8 cellular contexts compared by ENCODE assay signal in the genomic region with DNA sequence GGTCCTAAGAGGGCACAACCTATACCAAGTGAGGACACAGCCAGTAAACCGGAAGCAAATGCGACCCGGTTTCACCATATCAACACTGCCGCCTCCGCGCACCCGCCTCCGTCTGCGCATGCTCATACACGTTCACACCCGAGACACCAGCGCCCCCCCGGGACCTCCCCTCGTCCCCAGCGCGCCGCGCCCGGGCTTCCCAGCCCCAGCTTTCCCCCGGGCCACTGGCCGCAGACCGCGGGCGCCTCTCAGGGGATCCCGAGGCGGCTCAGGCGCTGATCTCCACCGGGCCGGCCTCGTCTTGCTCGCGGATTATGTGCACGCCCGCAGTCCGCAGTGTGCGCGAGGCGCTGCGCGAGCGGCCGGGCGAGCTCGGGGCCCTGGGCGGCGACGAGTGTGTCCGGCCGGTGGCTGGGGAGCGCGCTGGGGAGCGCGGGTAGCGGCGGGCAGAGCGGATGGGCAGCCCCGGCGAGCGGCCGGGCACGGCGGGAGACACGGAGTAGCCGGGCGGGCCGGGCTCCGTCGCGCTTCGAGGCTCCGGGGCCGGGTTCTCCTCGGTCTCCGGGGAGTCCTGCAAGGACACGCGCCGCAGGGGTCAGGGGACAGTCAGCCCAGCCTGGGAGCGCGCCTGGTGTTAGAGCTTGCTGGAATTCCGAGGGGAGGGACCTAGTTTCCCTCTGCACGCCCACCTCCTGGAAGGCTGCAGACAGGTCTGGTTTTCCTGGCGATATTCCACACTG. TPM values are rescaled to one million over a fixed set of nuclear protein-coding genes. Genes with fewer than 3 reads are reported as not detected.
A peak's percentile ranks its signal among the peaks of the same experiment; 100 is the strongest.
DNase-seq lines count a peak whose midpoint lies in the region; TF ChIP-seq lines count a peak whose summit lies in the region.

No MANE protein-coding gene starts in this region.

- no peaks in the 10 kb centered on the region for H3K9me3 Mint-ChIP-seq in endothelial cell (ENCODE audit: unreplicated experiment)
- no peaks in the 10 kb centered on the region for H3K9me3 Mint-ChIP-seq in mesothelial cell of epicardium

- H3K4me3 Mint-ChIP-seq in endothelial cell (ENCODE audit: unreplicated experiment) (peak overlapping the region; percentile 83), mesothelial cell of epicardium (peak overlapping the region; percentile 55)

- 0 out of 2 replicates have a peak, but pooled peaks cover 5% of the 10 kb centered on the region for H3K4me1 ChIP-seq in HUES48 (ENCODE audit: control insufficient read depth, insufficient read depth, low read length)

- 0 out of 2 replicates have a peak overlapping the region, but pooled peaks have one; percentile 35 for H3K9ac ChIP-seq in HUES48 (ENCODE audit: low read depth, low read length)

- H3K27ac ChIP-seq in HUES48 (ENCODE audit: low read depth, low read length), result no peak overlapping the region

- H3K27ac Mint-ChIP-seq in endothelial cell (ENCODE audit: unreplicated experiment) (peak overlapping the region; percentile 68), mesothelial cell of epicardium (peak overlapping the region; percentile 19)

- H3K27me3 ChIP-seq in GM06990 (replicated peaks; ENCODE audit: control insufficient read depth, insufficient read depth, low read length), result no peaks in the 10 kb centered on the region; the same call in none of the 2 replicates
- peaks cover 74% of the 10 kb centered on the region for H3K27me3 ChIP-seq in HUES48 (ENCODE audit: control insufficient read depth, insufficient read depth, low read length)

- DNase-seq in GM06990 (ENCODE audit: extremely low read depth, insufficient read length) (peak; percentile 22), endothelial cell (ENCODE audit: low spot score) (peak; percentile 80), mesothelial cell of epicardium (ENCODE audit: low spot score in 2 of 2, unreplicated experiment in 2 of 2) (peak; percentile 63 to 81), AML-193 (lab: John Stamatoyannopoulos, UW) (no peak), SIG-M5 treated with dmso at 0.1 percent for 504 hours (lab: John Stamatoyannopoulos, UW; ENCODE audit: unreplicated experiment) (no peak)
- DNase-seq in activated CD8-positive, alpha-beta memory T cell treated with anti-CD3 and anti-CD28 coated beads for 4 hours (ENCODE audit: low read depth in 2 of 2), result peak; percentile 70 to 72
- peak; percentile 62 to 65 for DNase-seq in stimulated activated CD8-positive, alpha-beta memory T cell treated with anti-CD3 and anti-CD28 coated beads, Interleukin-2, amount 100 ng/mL, for 1 hour (ENCODE audit: low read depth in 2 of 2)

- H3K4me3 ChIP-seq in GM06990 (replicated peaks; ENCODE audit: low read depth, low read length) (no peak overlapping the region), HUES48 (ENCODE audit: low read depth, low read length) (peak overlapping the region; percentile 55)

- no peaks in the 10 kb centered on the region for H3K9me3 ChIP-seq in HUES48 (ENCODE audit: control insufficient read depth, insufficient read depth, low read length)

- H3K36me3 ChIP-seq in GM06990 (ENCODE audit: control insufficient read depth, insufficient read depth, low read length), result no peaks in the 10 kb centered on the region
- no peaks in the 10 kb centered on the region for H3K36me3 ChIP-seq in HUES48 (ENCODE audit: control insufficient read depth, insufficient read depth, low read length)

- H3K4me1 Mint-ChIP-seq in endothelial cell (ENCODE audit: unreplicated experiment) (peaks cover 10% of the 10 kb centered on the region), mesothelial cell of epicardium (no peaks in the 10 kb centered on the region)

- H3K36me3 Mint-ChIP-seq in endothelial cell (ENCODE audit: low read depth, unreplicated experiment), result no peaks in the 10 kb centered on the region
- no peaks in the 10 kb centered on the region for H3K36me3 Mint-ChIP-seq in mesothelial cell of epicardium

- H3K27me3 Mint-ChIP-seq in endothelial cell (ENCODE audit: unreplicated experiment) (peaks cover 16% of the 10 kb centered on the region), mesothelial cell of epicardium (ENCODE audit: low read depth) (peaks cover 73% of the 10 kb centered on the region)

- TF ChIP-seq CTCF in GM06990 (IDR thresholded peaks at IDR 0.05; ENCODE audit: insufficient read depth, low read length, poor library complexity, severe bottlenecking), result no peak
- no peak for TF ChIP-seq CTCF in endothelial cell (IDR thresholded peaks at IDR 0.05; ENCODE audit: unreplicated experiment)
- TF ChIP-seq CTCF in mesothelial cell of epicardium (IDR thresholded peaks at IDR 0.05; ENCODE audit: unreplicated experiment), result no peak

RNA-seq across cellular contexts. Expression of a gene that starts 2.0 kb away (rescaled TPM):
- total RNA-seq in endothelial cell (ENCODE audit: unreplicated experiment) (not detected), mesothelial cell of epicardium (not detected in 3 replicates)

RNA-seq across cellular contexts. Expression of a gene that starts 14.8 kb away (rescaled TPM):
- 0.08 TPM for total RNA-seq in endothelial cell (ENCODE audit: unreplicated experiment)
- total RNA-seq in mesothelial cell of epicardium, result 0.07 TPM in 2 of 3 replicates, not detected in the other

RNA-seq across cellular contexts. Expression of a gene that starts 23.4 kb away (rescaled TPM):
- total RNA-seq in endothelial cell (ENCODE audit: unreplicated experiment) (28.8 TPM), mesothelial cell of epicardium (not detected in 3 replicates)

RNA-seq across cellular contexts. Expression of a gene that starts 33.0 kb away (rescaled TPM):
- total RNA-seq in endothelial cell (ENCODE audit: unreplicated experiment) (2.4 TPM), mesothelial cell of epicardium (2.8 to 3.1 TPM (median 2.9 TPM) in 3 replicates)

RNA-seq across cellular contexts. Expression of a gene that starts 55.8 kb away (rescaled TPM):
- total RNA-seq in endothelial cell (ENCODE audit: unreplicated experiment) (40.0 TPM), mesothelial cell of epicardium (26.0 to 26.7 TPM (median 26.4 TPM) in 3 replicates)

Comparison
In these comparisons a context has a peak if more than half of its experiments do, and no peak if none do; other contexts are left out.
1. DNase-seq: peak in GM06990 (single experiment), activated CD8-positive, alpha-beta memory T cell treated with anti-CD3 and anti-CD28 coated beads for 4 hours (2 of 2), endothelial cell (single experiment), mesothelial cell of epicardium (2 of 2) and stimulated activated CD8-positive, alpha-beta memory T cell treated with anti-CD3 and anti-CD28 coated beads, Interleukin-2, amount 100 ng/mL, for 1 hour (2 of 2); none in AML-193 (0 of 2) and SIG-M5 treated with dmso at 0.1 percent for 504 hours (single experiment).
2. RNA of a gene that starts 23.4 kb away (total RNA-seq): 28.8 TPM in endothelial cell (single experiment); not detected in mesothelial cell of epicardium; every median in the first group is over 10 times any median in the second.